Comparison of ENCODE assay signal across 34 cellular contexts in genomic region chr3:187540847-187541246, GRCh38.
"Had no signal": no experiment of that assay in that cellular context is flagged by ENCODE, and none has a peak within 500 bp of the region (broad histone marks: within the 10 kb centered on the region; RNA-seq: fewer than 3 reads in every experiment).

No MANE protein-coding gene starts in this region.

- H3K9me3 ChIP-seq: MG63 had no signal

- DNase-seq: Karpas-422, Kasumi-1, MG63, MM.1S, MV-4-11, NCI-H1048, NCI-H1092, NCI-H1092 treated with DMSO at 0.1 percent for 48 hours, NCI-H1105, NCI-H1105 treated with DMSO at 0.1 percent for 48 hours, NCI-H1417, NCI-H1417 treated with DMSO at 0.1 percent for 48 hours, NCI-H1436, NCI-H1436 treated with DMSO at 0.1 percent for 48 hours, NCI-H146, NCI-H1694, NCI-H1694 treated with DMSO at 0.1 percent for 48 hours, NCI-H187, NCI-H187 treated with DMSO at 0.1 percent for 48 hours, NCI-H1930, NCI-H2029, NCI-H2029 treated with DMSO at 0.1 percent for 48 hours, NCI-H2081, NCI-H2081 treated with DMSO at 0.1 percent for 48 hours, NCI-H2107, NCI-H2171, NCI-H2171 treated with DMSO at 0.1 percent for 48 hours, NCI-H2227 treated with DMSO at 0.1 percent for 48 hours, NCI-H226, NCI-H345, NCI-H446, NCI-H446 treated with DMSO at 0.1 percent for 48 hours, NCI-H510A, NCI-H510A treated with DMSO at 0.1 percent for 48 hours had no signal

- H3K36me3 ChIP-seq: MG63 had no signal

- H3K4me3 ChIP-seq: MG63 had no signal
